Comparison of ENCODE assay signal across 8 cellular contexts in genomic region chr12:13362260-13362841, GRCh38.
DNase-seq lines count a peak whose midpoint lies in the region; ATAC-seq, FAIRE-seq and TF ChIP-seq lines count a peak whose summit lies in the region.

No MANE protein-coding gene starts in this region.

- H3K4me1 Mint-ChIP-seq in CD4-positive, alpha-beta memory T cell, result no peaks in the 10 kb centered on the region

- CTCF ChIA-PET in CD4-positive, alpha-beta memory T cell (lab: Charles Lee; ENCODE audit: partially characterized antibody), result interaction anchor here (0.8 to 2.4 kb wide), 13 partner anchors 10 to 805 kb away, joined by 3 to 22 read pairs (median 5); no protein-coding TSS in a partner anchor

- H3K27me3 Mint-ChIP-seq in CD4-positive, alpha-beta memory T cell, result peaks cover 9 to 15% of the 10 kb centered on the region in 2 donors

- DNase-seq in CD4-positive, alpha-beta memory T cell, result peak in 4 of 5 donors; percentile 5 to 26 (median 14)
- peak; percentile 64 for DNase-seq in GM19239 (ENCODE audit: insufficient read length, low spot score)
- DNase-seq in NCI-H748 (lab: John Stamatoyannopoulos, UW; ENCODE audit: unreplicated experiment), result peak; percentile 58
- peak; percentile 41 to 50 for DNase-seq in activated T-cell treated with anti-CD3 and anti-CD28 coated beads, Interleukin-2, amount 50 U/mL, for 48 hours
- peak; percentile 64 to 71 for DNase-seq in cardiac muscle cell (ENCODE audit: low read depth in 1 of 2, low spot score in 1 of 2)
- peak; percentile 58 for DNase-seq in renal cortical epithelial cell (ENCODE audit: low read depth)
- no peak for DNase-seq in DMS79 (lab: John Stamatoyannopoulos, UW)

- TF ChIP-seq CTCF in cardiac muscle cell (IDR thresholded peaks at IDR 0.05; ENCODE audit: low read depth, low read length), result peak; percentile 97

- intact Hi-C loops in CD4-positive, alpha-beta memory T cell (cut with micrococcal nuclease), result no loop called here

- ATAC-seq in HG03457 (IDR thresholded peaks at IDR 0.05; ENCODE audit: unreplicated experiment), result peak; percentile 90

- no peaks in the 10 kb centered on the region for H3K9me3 ChIP-seq in CD4-positive, alpha-beta memory T cell (ENCODE audit: control insufficient read depth in 1 of 2, low read length in 2 of 2)
- no peaks in the 10 kb centered on the region for H3K9me3 ChIP-seq in cardiac muscle cell (ENCODE audit: low read depth)

- no peak overlapping the region for H3K4me3 ChIP-seq in CD4-positive, alpha-beta memory T cell (ENCODE audit: low read length in 2 of 2)
- no peak overlapping the region for H3K4me3 ChIP-seq in cardiac muscle cell

- no peak overlapping the region for H3K27ac Mint-ChIP-seq in CD4-positive, alpha-beta memory T cell

- FAIRE-seq in GM19239 (lab: Jason Lieb, UNC), result peak; percentile 78

- no peak overlapping the region for H3K27ac ChIP-seq in CD4-positive, alpha-beta memory T cell (ENCODE audit: low read depth, low read length)
- no peak overlapping the region for H3K27ac ChIP-seq in cardiac muscle cell

- no peaks in the 10 kb centered on the region for H3K4me1 ChIP-seq in CD4-positive, alpha-beta memory T cell (ENCODE audit: insufficient read depth, low read length)
- H3K4me1 ChIP-seq in cardiac muscle cell (ENCODE audit: low read depth), result no peaks in the 10 kb centered on the region

- H3K27me3 ChIP-seq in CD4-positive, alpha-beta memory T cell (ENCODE audit: insufficient read depth, low read length), result no peaks in the 10 kb centered on the region
- H3K27me3 ChIP-seq in cardiac muscle cell, result peaks cover 14% of the 10 kb centered on the region

- POLR2A ChIA-PET in CD4-positive, alpha-beta memory T cell (lab: Charles Lee; ENCODE audit: partially characterized antibody), result no interaction called here

- no peaks in the 10 kb centered on the region for H3K36me3 ChIP-seq in CD4-positive, alpha-beta memory T cell (ENCODE audit: insufficient read depth, low read length)
- no peaks in the 10 kb centered on the region for H3K36me3 ChIP-seq in cardiac muscle cell

- H3K9me3 Mint-ChIP-seq in CD4-positive, alpha-beta memory T cell, result peaks cover 0 to 3% (median 0%) of the 10 kb centered on the region in 8 donors

- H3K36me3 Mint-ChIP-seq in CD4-positive, alpha-beta memory T cell, result no peaks in the 10 kb centered on the region

- no peak overlapping the region for H3K4me3 Mint-ChIP-seq in CD4-positive, alpha-beta memory T cell
